In genomic region chrX:134520860-134521390, GRCh38 we compare ENCODE assay signal across 8 cellular contexts.
DNase-seq lines count a peak whose midpoint lies in the region; ATAC-seq and TF ChIP-seq lines count a peak whose summit lies in the region.

No MANE protein-coding gene starts in this region.

- WGBS in liver, result 89% methylated on average over 3 of the region's 3 CpGs

- no peaks in the 10 kb centered on the region for H3K9me3 ChIP-seq in liver (ENCODE audit: control insufficient read depth in 4 of 4, low read length in 3 of 4)

- H3K9ac ChIP-seq in liver (ENCODE audit: low read depth in 1 of 2, low read length in 2 of 2), result no peak overlapping the region

- peak; percentile 29 for TF ChIP-seq CTCF in liver (IDR thresholded peaks at IDR 0.05; ENCODE audit: low read depth, low read length, missing input control)

- peaks cover 10% of the 10 kb centered on the region for H3K4me1 Mint-ChIP-seq in activated T-helper 1 cell treated with anti-CD3 and anti-CD28 coated beads, Interleukin-12 subunit alpha, Interleukin-12 subunit beta, Interleukin-2, Interleukin-4 antibody, amounts not matched to agents 30 ng/mL and 10 ng/mL and 1 ng/mL, durations not matched to agents 14 hours and 24 hours and 36 hours (ENCODE audit: low read depth)

- H3K4me3 ChIP-seq in liver (ENCODE audit: low read depth in 1 of 3, low read length in 3 of 3), result no peak overlapping the region

- intact Hi-C loops in activated T-helper 1 cell treated with anti-CD3 and anti-CD28 coated beads, Interleukin-12 subunit alpha, Interleukin-12 subunit beta, Interleukin-2, Interleukin-4 antibody, amounts not matched to agents 30 ng/mL and 10 ng/mL and 1 ng/mL, durations not matched to agents 14 hours and 24 hours and 36 hours (cut with micrococcal nuclease), result loop anchor here (1.0 to 2.0 kb wide), 4 partner anchors 37 to 262 kb away; no protein-coding TSS in a partner anchor

- H3K27ac Mint-ChIP-seq in activated T-helper 1 cell treated with anti-CD3 and anti-CD28 coated beads, Interleukin-12 subunit alpha, Interleukin-12 subunit beta, Interleukin-2, Interleukin-4 antibody, amounts not matched to agents 30 ng/mL and 10 ng/mL and 1 ng/mL, durations not matched to agents 14 hours and 24 hours and 36 hours, result no peak overlapping the region

- no peak for ATAC-seq in HG03378 (IDR thresholded peaks at IDR 0.05; ENCODE audit: unreplicated experiment)

- no peaks in the 10 kb centered on the region for H3K27me3 Mint-ChIP-seq in activated T-helper 1 cell treated with anti-CD3 and anti-CD28 coated beads, Interleukin-12 subunit alpha, Interleukin-12 subunit beta, Interleukin-2, Interleukin-4 antibody, amounts not matched to agents 30 ng/mL and 10 ng/mL and 1 ng/mL, durations not matched to agents 14 hours and 24 hours and 36 hours (ENCODE audit: insufficient read depth)

- H3K27me3 ChIP-seq in liver (ENCODE audit: control insufficient read depth in 4 of 4, insufficient read depth in 4 of 4, low read length in 3 of 4), result no peaks in the 10 kb centered on the region

- POLR2A ChIA-PET in HEK293T (lab: Yijun Ruan, JAX), result interaction anchor here (0.9 to 1.6 kb wide), 3 partner anchors 22 to 195 kb away, joined by 3 to 6 read pairs (median 3); no protein-coding TSS in a partner anchor

- no peaks in the 10 kb centered on the region for H3K9me3 Mint-ChIP-seq in activated T-helper 1 cell treated with anti-CD3 and anti-CD28 coated beads, Interleukin-12 subunit alpha, Interleukin-12 subunit beta, Interleukin-2, Interleukin-4 antibody, amounts not matched to agents 30 ng/mL and 10 ng/mL and 1 ng/mL, durations not matched to agents 14 hours and 24 hours and 36 hours

- H3K4me1 ChIP-seq in liver (ENCODE audit: control insufficient read depth in 4 of 4, insufficient read depth in 4 of 4, low read length in 3 of 4), result no peaks in the 10 kb centered on the region

- no peaks in the 10 kb centered on the region for H3K36me3 ChIP-seq in liver (ENCODE audit: control insufficient read depth in 4 of 4, insufficient read depth in 3 of 4, low read depth in 1 of 4, low read length in 3 of 4)

- CTCF ChIA-PET in HEK293T (lab: Yijun Ruan, JAX), result interaction anchor here (0.6 to 2.4 kb wide), 16 partner anchors 8 to 243 kb away, joined by 3 to 26 read pairs (median 4); no protein-coding TSS in a partner anchor

- H3K36me3 Mint-ChIP-seq in activated T-helper 1 cell treated with anti-CD3 and anti-CD28 coated beads, Interleukin-12 subunit alpha, Interleukin-12 subunit beta, Interleukin-2, Interleukin-4 antibody, amounts not matched to agents 30 ng/mL and 10 ng/mL and 1 ng/mL, durations not matched to agents 14 hours and 24 hours and 36 hours (ENCODE audit: low read depth), result peaks cover 4% of the 10 kb centered on the region

- DNase-seq in ELR (ENCODE audit: low read depth), result peak; percentile 75
- DNase-seq in HEK293T (ENCODE audit: extremely low spot score), result peak; percentile 64
- DNase-seq in NCI-H446 treated with DMSO at 0.1 percent for 48 hours (lab: John Stamatoyannopoulos, UW), result peak; percentile 32
- DNase-seq in T47D (ENCODE audit: low read depth in 1 of 2, low spot score in 1 of 2), result peak; percentile 7 to 69
- DNase-seq in activated T-helper 1 cell treated with anti-CD3 and anti-CD28 coated beads, Interleukin-12 subunit alpha, Interleukin-12 subunit beta, Interleukin-2, Interleukin-4 antibody, amounts not matched to agents 30 ng/mL and 10 ng/mL and 1 ng/mL, durations not matched to agents 14 hours and 24 hours and 36 hours (ENCODE audit: low spot score), result no peak
- no peak for DNase-seq in NK-92 treated with Interleukin-12 subunit alpha and Interleukin-12 subunit beta, amount 100 ng/mL, for 24 hours (lab: John Stamatoyannopoulos, UW)

- no peak overlapping the region for H3K4me3 Mint-ChIP-seq in activated T-helper 1 cell treated with anti-CD3 and anti-CD28 coated beads, Interleukin-12 subunit alpha, Interleukin-12 subunit beta, Interleukin-2, Interleukin-4 antibody, amounts not matched to agents 30 ng/mL and 10 ng/mL and 1 ng/mL, durations not matched to agents 14 hours and 24 hours and 36 hours

- TF ChIP-seq RAD21 in liver (IDR thresholded peaks at IDR 0.05), result peak; percentile 61 to 77

- in situ Hi-C loops in T47D (cut with HindIII; ENCODE audit: low pct_unique_long_range_greater_than_20kb, low sequenced_read_pairs), result no loop called here

- H3K27ac ChIP-seq in liver (ENCODE audit: low read depth in 1 of 2, low read length in 2 of 2), result no peak overlapping the region

TF ChIP-seq in HEK293T, 16 proteins besides CTCF, POLR2A, EP300 and RAD21:
- TF ChIP-seq HDGF (IDR thresholded peaks at IDR 0.05; ENCODE audit: borderline replicate concordance), result no peak
- TF ChIP-seq TARDBP (IDR thresholded peaks at IDR 0.05), result no peak
- no peak for TF ChIP-seq FOXA1 (IDR thresholded peaks at IDR 0.05)
- no peak for TF ChIP-seq PKNOX1 (IDR thresholded peaks at IDR 0.05)
- TF ChIP-seq NFRKB (IDR thresholded peaks at IDR 0.05), result no peak
- TF ChIP-seq LEF1 (IDR thresholded peaks at IDR 0.05; ENCODE audit: borderline replicate concordance), result no peak
- no peak for TF ChIP-seq L3MBTL2 (conservative IDR thresholded peaks at IDR 0.05)
- no peak for TF ChIP-seq CTBP1 (IDR thresholded peaks at IDR 0.05; ENCODE audit: borderline replicate concordance)
- no peak for TF ChIP-seq ELF4 (IDR thresholded peaks at IDR 0.05)
- TF ChIP-seq FOXK2 (IDR thresholded peaks at IDR 0.05), result no peak
- no peak for TF ChIP-seq SP1 (IDR thresholded peaks at IDR 0.05)
- TF ChIP-seq FOXM1 (IDR thresholded peaks at IDR 0.05; ENCODE audit: borderline replicate concordance), result no peak

TF ChIP-seq in liver, 16 proteins besides CTCF, POLR2A, EP300 and RAD21:
- no peak for TF ChIP-seq REST (IDR thresholded peaks at IDR 0.05)
- no peak for TF ChIP-seq JUND (IDR thresholded peaks at IDR 0.05)
- TF ChIP-seq FOXA2 (IDR thresholded peaks at IDR 0.05), result no peak
- no peak for TF ChIP-seq HNF4G (IDR thresholded peaks at IDR 0.05)
- TF ChIP-seq NR2F2 (IDR thresholded peaks at IDR 0.05), result no peak
- TF ChIP-seq GABPA (IDR thresholded peaks at IDR 0.05 in 1 of 2, conservative IDR thresholded peaks at IDR 0.05 in 1 of 2), result no peak
- no peak for TF ChIP-seq MAX (IDR thresholded peaks at IDR 0.05)
- no peak for TF ChIP-seq RXRA (IDR thresholded peaks at IDR 0.05)
- TF ChIP-seq YY1 (IDR thresholded peaks at IDR 0.05), result no peak
- TF ChIP-seq EGR1 (IDR thresholded peaks at IDR 0.05; ENCODE audit: low read depth in 2 of 2), result no peak
- no peak for TF ChIP-seq ATF3 (IDR thresholded peaks at IDR 0.05)
- TF ChIP-seq FOXA1 (IDR thresholded peaks at IDR 0.05), result no peak
- no peak for TF ChIP-seq HNF4A (conservative IDR thresholded peaks at IDR 0.05)

Comparison
In these comparisons a context has a peak if more than half of its experiments do, and no peak if none do; other contexts are left out.
1. DNase-seq: peak in ELR (single experiment), HEK293T (single experiment), NCI-H446 treated with DMSO at 0.1 percent for 48 hours (single experiment) and T47D (2 of 2); none in activated T-helper 1 cell treated with anti-CD3 and anti-CD28 coated beads, Interleukin-12 subunit alpha, Interleukin-12 subunit beta, Interleukin-2, Interleukin-4 antibody, amounts not matched to agents 30 ng/mL and 10 ng/mL and 1 ng/mL, durations not matched to agents 14 hours and 24 hours and 36 hours (single experiment) and NK-92 treated with Interleukin-12 subunit alpha and Interleukin-12 subunit beta, amount 100 ng/mL, for 24 hours (single experiment).